ENCODE assay signal across 1 cellular context in genomic region chr6:129686941-129687627, GRCh38.
TF ChIP-seq lines count a peak whose summit lies in the region.

No MANE protein-coding gene starts in this region.

TF ChIP-seq in GM12878, 131 proteins besides CTCF, POLR2A, EP300 and RAD21 (continued from another document and continues in another):
- TF ChIP-seq PKNOX1 (IDR thresholded peaks at IDR 0.05): peak; percentile 57; the same call in 1 of the 2 replicates
- TF ChIP-seq CEBPB (IDR thresholded peaks at IDR 0.05; ENCODE audit: borderline replicate concordance in 1 of 2, low read depth in 2 of 2, low read length in 2 of 2): no peak
- TF ChIP-seq HDGF (IDR thresholded peaks at IDR 0.05): 0 out of 2 replicates have a peak, but pooled peaks have one; percentile 35
- TF ChIP-seq POU2F2 (IDR thresholded peaks at IDR 0.05; ENCODE audit: borderline replicate concordance, low read depth, low read length): no peak
- TF ChIP-seq IKZF2 (IDR thresholded peaks at IDR 0.05): peak; percentile 84 to 89
- TF ChIP-seq SRF (IDR thresholded peaks at IDR 0.05; ENCODE audit: low read depth in 2 of 2, low read length in 2 of 2): no peak
- TF ChIP-seq ZNF687 (IDR thresholded peaks at IDR 0.05): peak; percentile 33; the same call in 1 of the 2 replicates
- TF ChIP-seq ESRRA (IDR thresholded peaks at IDR 0.05; ENCODE audit: low read length): no peak
- TF ChIP-seq, protein P1, sequence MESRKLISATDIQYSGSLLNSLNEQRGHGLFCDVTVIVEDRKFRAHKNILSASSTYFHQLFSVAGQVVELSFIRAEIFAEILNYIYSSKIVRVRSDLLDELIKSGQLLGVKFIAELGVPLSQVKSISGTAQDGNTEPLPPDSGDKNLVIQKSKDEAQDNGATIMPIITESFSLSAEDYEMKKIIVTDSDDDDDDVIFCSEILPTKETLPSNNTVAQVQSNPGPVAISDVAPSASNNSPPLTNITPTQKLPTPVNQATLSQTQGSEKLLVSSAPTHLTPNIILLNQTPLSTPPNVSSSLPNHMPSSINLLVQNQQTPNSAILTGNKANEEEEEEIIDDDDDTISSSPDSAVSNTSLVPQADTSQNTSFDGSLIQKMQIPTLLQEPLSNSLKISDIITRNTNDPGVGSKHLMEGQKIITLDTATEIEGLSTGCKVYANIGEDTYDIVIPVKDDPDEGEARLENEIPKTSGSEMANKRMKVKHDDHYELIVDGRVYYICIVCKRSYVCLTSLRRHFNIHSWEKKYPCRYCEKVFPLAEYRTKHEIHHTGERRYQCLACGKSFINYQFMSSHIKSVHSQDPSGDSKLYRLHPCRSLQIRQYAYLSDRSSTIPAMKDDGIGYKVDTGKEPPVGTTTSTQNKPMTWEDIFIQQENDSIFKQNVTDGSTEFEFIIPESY (IDR thresholded peaks at IDR 0.05): no peak
- TF ChIP-seq NR2C1 (IDR thresholded peaks at IDR 0.05): no peak
- TF ChIP-seq, protein P2, sequence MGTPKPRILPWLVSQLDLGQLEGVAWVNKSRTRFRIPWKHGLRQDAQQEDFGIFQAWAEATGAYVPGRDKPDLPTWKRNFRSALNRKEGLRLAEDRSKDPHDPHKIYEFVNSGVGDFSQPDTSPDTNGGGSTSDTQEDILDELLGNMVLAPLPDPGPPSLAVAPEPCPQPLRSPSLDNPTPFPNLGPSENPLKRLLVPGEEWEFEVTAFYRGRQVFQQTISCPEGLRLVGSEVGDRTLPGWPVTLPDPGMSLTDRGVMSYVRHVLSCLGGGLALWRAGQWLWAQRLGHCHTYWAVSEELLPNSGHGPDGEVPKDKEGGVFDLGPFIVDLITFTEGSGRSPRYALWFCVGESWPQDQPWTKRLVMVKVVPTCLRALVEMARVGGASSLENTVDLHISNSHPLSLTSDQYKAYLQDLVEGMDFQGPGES (IDR thresholded peaks at IDR 0.05): no peak
- peak in 1 of 2 experiments; percentile 45; a peak in 1 of 4 replicates for TF ChIP-seq ETV6 (conservative IDR thresholded peaks at IDR 0.05 in 1 of 2, IDR thresholded peaks at IDR 0.05 in 1 of 2; ENCODE audit: borderline replicate concordance in 1 of 2, low read depth in 1 of 2)
- peak; percentile 89 for TF ChIP-seq IKZF1 (conservative IDR thresholded peaks at IDR 0.05)
- no peak for TF ChIP-seq RB1 (IDR thresholded peaks at IDR 0.05; ENCODE audit: borderline replicate concordance)
- TF ChIP-seq ASH2L (IDR thresholded peaks at IDR 0.05; ENCODE audit: borderline replicate concordance, low read depth): no peak
- no peak for TF ChIP-seq ZBED1 (IDR thresholded peaks at IDR 0.05; ENCODE audit: borderline replicate concordance)
- TF ChIP-seq ZNF24 (IDR thresholded peaks at IDR 0.05): 0 out of 2 replicates have a peak, but pooled peaks have one; percentile 58
- no peak for TF ChIP-seq BCLAF1 (IDR thresholded peaks at IDR 0.05)
- TF ChIP-seq BMI1 (IDR thresholded peaks at IDR 0.05; ENCODE audit: borderline replicate concordance): no peak; the same call in 1 of the 2 replicates
- TF ChIP-seq REST (IDR thresholded peaks at IDR 0.05; ENCODE audit: low read depth, low read length): no peak
- TF ChIP-seq, protein P3, sequence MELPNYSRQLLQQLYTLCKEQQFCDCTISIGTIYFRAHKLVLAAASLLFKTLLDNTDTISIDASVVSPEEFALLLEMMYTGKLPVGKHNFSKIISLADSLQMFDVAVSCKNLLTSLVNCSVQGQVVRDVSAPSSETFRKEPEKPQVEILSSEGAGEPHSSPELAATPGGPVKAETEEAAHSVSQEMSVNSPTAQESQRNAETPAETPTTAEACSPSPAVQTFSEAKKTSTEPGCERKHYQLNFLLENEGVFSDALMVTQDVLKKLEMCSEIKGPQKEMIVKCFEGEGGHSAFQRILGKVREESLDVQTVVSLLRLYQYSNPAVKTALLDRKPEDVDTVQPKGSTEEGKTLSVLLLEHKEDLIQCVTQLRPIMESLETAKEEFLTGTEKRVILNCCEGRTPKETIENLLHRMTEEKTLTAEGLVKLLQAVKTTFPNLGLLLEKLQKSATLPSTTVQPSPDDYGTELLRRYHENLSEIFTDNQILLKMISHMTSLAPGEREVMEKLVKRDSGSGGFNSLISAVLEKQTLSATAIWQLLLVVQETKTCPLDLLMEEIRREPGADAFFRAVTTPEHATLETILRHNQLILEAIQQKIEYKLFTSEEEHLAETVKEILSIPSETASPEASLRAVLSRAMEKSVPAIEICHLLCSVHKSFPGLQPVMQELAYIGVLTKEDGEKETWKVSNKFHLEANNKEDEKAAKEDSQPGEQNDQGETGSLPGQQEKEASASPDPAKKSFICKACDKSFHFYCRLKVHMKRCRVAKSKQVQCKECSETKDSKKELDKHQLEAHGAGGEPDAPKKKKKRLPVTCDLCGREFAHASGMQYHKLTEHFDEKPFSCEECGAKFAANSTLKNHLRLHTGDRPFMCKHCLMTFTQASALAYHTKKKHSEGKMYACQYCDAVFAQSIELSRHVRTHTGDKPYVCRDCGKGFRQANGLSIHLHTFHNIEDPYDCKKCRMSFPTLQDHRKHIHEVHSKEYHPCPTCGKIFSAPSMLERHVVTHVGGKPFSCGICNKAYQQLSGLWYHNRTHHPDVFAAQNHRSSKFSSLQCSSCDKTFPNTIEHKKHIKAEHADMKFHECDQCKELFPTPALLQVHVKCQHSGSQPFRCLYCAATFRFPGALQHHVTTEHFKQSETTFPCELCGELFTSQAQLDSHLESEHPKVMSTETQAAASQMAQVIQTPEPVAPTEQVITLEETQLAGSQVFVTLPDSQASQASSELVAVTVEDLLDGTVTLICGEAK (IDR thresholded peaks at IDR 0.05; ENCODE audit: borderline replicate concordance): no peak
- TF ChIP-seq EED (IDR thresholded peaks at IDR 0.05; ENCODE audit: low read depth): peak; percentile 90
- no peak for TF ChIP-seq MEF2A (IDR thresholded peaks at IDR 0.05; ENCODE audit: insufficient read depth, low read depth, low read length)
- TF ChIP-seq CBX5 (IDR thresholded peaks at IDR 0.05; ENCODE audit: low read depth): 0 out of 2 replicates have a peak, but pooled peaks have one; percentile 5
- TF ChIP-seq NR2F1 (conservative IDR thresholded peaks at IDR 0.05): no peak; the same call in 1 of the 2 replicates
- TF ChIP-seq NBN (IDR thresholded peaks at IDR 0.05): 0 out of 2 replicates have a peak, but pooled peaks have one; percentile 20
- TF ChIP-seq RELA (IDR thresholded peaks at IDR 0.05; ENCODE audit: borderline replicate concordance, partially characterized antibody): no peak
- 0 out of 2 replicates have a peak, but pooled peaks have one; percentile 43 for TF ChIP-seq LARP7 (IDR thresholded peaks at IDR 0.05)
- TF ChIP-seq MEF2B (IDR thresholded peaks at IDR 0.05; ENCODE audit: partially characterized antibody, poor library complexity, severe bottlenecking): no peak
- 0 out of 2 replicates have a peak, but pooled peaks have one; percentile 41 for TF ChIP-seq ZNF217 (IDR thresholded peaks at IDR 0.05)
- no peak for TF ChIP-seq TCF7 (IDR thresholded peaks at IDR 0.05; ENCODE audit: borderline replicate concordance)
- TF ChIP-seq ZZZ3 (IDR thresholded peaks at IDR 0.05; ENCODE audit: control insufficient read depth, insufficient read length, low read depth): no peak
- no peak for TF ChIP-seq RFX5 (IDR thresholded peaks at IDR 0.05; ENCODE audit: low read depth, low read length)
- no peak for TF ChIP-seq FOS (IDR thresholded peaks at IDR 0.05; ENCODE audit: borderline replicate concordance, extremely low read depth, insufficient read length)
- no peak for TF ChIP-seq ZNF274 (IDR thresholded peaks at IDR 0.05; ENCODE audit: insufficient read depth, insufficient read length)
- peak; percentile 93 for TF ChIP-seq RUNX3 (IDR thresholded peaks at IDR 0.05; ENCODE audit: low read length)
- TF ChIP-seq, protein P4, sequence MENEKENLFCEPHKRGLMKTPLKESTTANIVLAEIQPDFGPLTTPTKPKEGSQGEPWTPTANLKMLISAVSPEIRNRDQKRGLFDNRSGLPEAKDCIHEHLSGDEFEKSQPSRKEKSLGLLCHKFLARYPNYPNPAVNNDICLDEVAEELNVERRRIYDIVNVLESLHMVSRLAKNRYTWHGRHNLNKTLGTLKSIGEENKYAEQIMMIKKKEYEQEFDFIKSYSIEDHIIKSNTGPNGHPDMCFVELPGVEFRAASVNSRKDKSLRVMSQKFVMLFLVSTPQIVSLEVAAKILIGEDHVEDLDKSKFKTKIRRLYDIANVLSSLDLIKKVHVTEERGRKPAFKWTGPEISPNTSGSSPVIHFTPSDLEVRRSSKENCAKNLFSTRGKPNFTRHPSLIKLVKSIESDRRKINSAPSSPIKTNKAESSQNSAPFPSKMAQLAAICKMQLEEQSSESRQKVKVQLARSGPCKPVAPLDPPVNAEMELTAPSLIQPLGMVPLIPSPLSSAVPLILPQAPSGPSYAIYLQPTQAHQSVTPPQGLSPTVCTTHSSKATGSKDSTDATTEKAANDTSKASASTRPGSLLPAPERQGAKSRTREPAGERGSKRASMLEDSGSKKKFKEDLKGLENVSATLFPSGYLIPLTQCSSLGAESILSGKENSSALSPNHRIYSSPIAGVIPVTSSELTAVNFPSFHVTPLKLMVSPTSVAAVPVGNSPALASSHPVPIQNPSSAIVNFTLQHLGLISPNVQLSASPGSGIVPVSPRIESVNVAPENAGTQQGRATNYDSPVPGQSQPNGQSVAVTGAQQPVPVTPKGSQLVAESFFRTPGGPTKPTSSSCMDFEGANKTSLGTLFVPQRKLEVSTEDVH (IDR thresholded peaks at IDR 0.05; ENCODE audit: low read depth, partially characterized antibody): no peak
